In genomic region chr14:100304825-100305445, GRCh38 we compare ENCODE assay signal across 9 cellular contexts. TPM values are rescaled to one million over a fixed set of nuclear protein-coding genes. Genes with fewer than 3 reads are reported as not detected.
A peak's percentile ranks its signal among the peaks of the same experiment; 100 is the strongest.
DNase-seq lines count a peak whose midpoint lies in the region; ATAC-seq and FAIRE-seq lines count a peak whose summit lies in the region.
"Had no signal": no experiment of that assay in that cellular context is flagged by ENCODE, and none has a peak within 500 bp of the region (broad histone marks: within the 10 kb centered on the region; RNA-seq: fewer than 3 reads in every experiment).

No MANE protein-coding gene starts in this region.

- peak overlapping the region; percentile 82 to 97 (median 86) for H3K4me3 Mint-ChIP-seq in CD4-positive, CD25-positive, alpha-beta regulatory T cell
- H3K4me3 Mint-ChIP-seq in T-cell = peak overlapping the region; percentile 82 to 85 (median 83)

- no peaks in the 10 kb centered on the region for H3K9me3 Mint-ChIP-seq in CD4-positive, CD25-positive, alpha-beta regulatory T cell
- H3K9me3 Mint-ChIP-seq in T-cell = no peaks in the 10 kb centered on the region

- peaks cover 23% of the 10 kb centered on the region for H3K4me1 ChIP-seq in CD4-positive, CD25-positive, alpha-beta regulatory T cell (ENCODE audit: control insufficient read depth, insufficient read depth, low read length, poor library complexity, severe bottlenecking)
- H3K4me1 ChIP-seq in mucosa of stomach (ENCODE audit: control insufficient read depth, insufficient read depth, low read length) = peaks cover 39% of the 10 kb centered on the region

- peaks cover 0 to 15% (median 7%) of the 10 kb centered on the region in 4 donors for H3K4me1 Mint-ChIP-seq in CD4-positive, CD25-positive, alpha-beta regulatory T cell
- peaks cover 16 to 27% (median 19%) of the 10 kb centered on the region in 3 donors for H3K4me1 Mint-ChIP-seq in T-cell

- FAIRE-seq in HTR-8/SVneo (lab: Jason Lieb, UNC) = peak; percentile 57

- CTCF ChIA-PET in T-cell (lab: Charles Lee) = interaction anchor here in 1 of 2 donors (0.5 kb wide), 1 partner anchor 241 kb away, joined by 4 read pairs; no protein-coding TSS in a partner anchor

- DNase-seq in CD4-positive, CD25-positive, alpha-beta regulatory T cell = peak in 1 of 3 donors; percentile 34
- DNase-seq in HTR-8/SVneo (ENCODE audit: insufficient read length, low spot score) = peak; percentile 40
- DNase-seq in T-cell = peak in 4 of 34 experiments; percentile 12 to 38 (median 20)
- no peak for DNase-seq in epithelial cell of prostate (ENCODE audit: low read depth, low spot score)
- DNase-seq in GOT3 (lab: John Stamatoyannopoulos, UW) = no peak

- peak overlapping the region; percentile 33 for H3K27ac ChIP-seq in CD4-positive, CD25-positive, alpha-beta regulatory T cell (ENCODE audit: insufficient read depth, low read length, poor library complexity, severe bottlenecking)
- peak overlapping the region; percentile 5 for H3K27ac ChIP-seq in epithelial cell of prostate
- H3K27ac ChIP-seq: PC-9 had no signal

- ATAC-seq in CD4-positive, CD25-positive, alpha-beta regulatory T cell (ENCODE audit: low read depth in 2 of 2) = no peak
- ATAC-seq in T-cell (replicated peaks in 1 of 4) (no peak), HG02588 (IDR thresholded peaks at IDR 0.05; ENCODE audit: unreplicated experiment) (no peak), GM19455 (IDR thresholded peaks at IDR 0.05; ENCODE audit: unreplicated experiment) (no peak)

- H3K36me3 Mint-ChIP-seq in CD4-positive, CD25-positive, alpha-beta regulatory T cell = no peaks in the 10 kb centered on the region
- H3K36me3 Mint-ChIP-seq in T-cell = no peaks in the 10 kb centered on the region

- no peak overlapping the region for H3K27ac Mint-ChIP-seq in CD4-positive, CD25-positive, alpha-beta regulatory T cell
- peak overlapping the region in 1 of 2 donors; percentile 90 for H3K27ac Mint-ChIP-seq in T-cell

- no peaks in the 10 kb centered on the region for H3K9me3 ChIP-seq in CD4-positive, CD25-positive, alpha-beta regulatory T cell (ENCODE audit: control insufficient read depth in 2 of 2, low read length in 2 of 2)
- no peaks in the 10 kb centered on the region for H3K9me3 ChIP-seq in mucosa of stomach (ENCODE audit: control insufficient read depth, low read length)

- H3K9ac ChIP-seq in mucosa of stomach (ENCODE audit: low read length) = peak overlapping the region; percentile 56

- no peaks in the 10 kb centered on the region for H3K27me3 ChIP-seq in CD4-positive, CD25-positive, alpha-beta regulatory T cell (ENCODE audit: control insufficient read depth, insufficient read depth, low read length)
- H3K27me3 ChIP-seq in mucosa of stomach (ENCODE audit: control insufficient read depth, insufficient read depth, low read length) = no peaks in the 10 kb centered on the region

- H3K36me3 ChIP-seq in CD4-positive, CD25-positive, alpha-beta regulatory T cell (ENCODE audit: control insufficient read depth, insufficient read depth, low read length) = no peaks in the 10 kb centered on the region
- no peaks in the 10 kb centered on the region for H3K36me3 ChIP-seq in mucosa of stomach (ENCODE audit: control insufficient read depth, insufficient read depth, low read length)

- POLR2A ChIA-PET in T-cell (lab: Charles Lee) = no interaction called here

- H3K4me3 ChIP-seq in CD4-positive, CD25-positive, alpha-beta regulatory T cell (ENCODE audit: low read depth, low read length) = peak overlapping the region; percentile 31
- H3K4me3 ChIP-seq in mucosa of stomach (ENCODE audit: low read length) = no peak overlapping the region
- H3K4me3 ChIP-seq: PC-9 had no signal

- peaks cover 33% of the 10 kb centered on the region for H3K27me3 Mint-ChIP-seq in CD4-positive, CD25-positive, alpha-beta regulatory T cell
- peaks cover 0 to 7% of the 10 kb centered on the region in 2 donors for H3K27me3 Mint-ChIP-seq in T-cell

RNA-seq across cellular contexts. Expression of gene SLC25A29, which starts 1.3 kb away (rescaled TPM):
- total RNA-seq in CD4-positive, CD25-positive, alpha-beta regulatory T cell = 5.3 TPM
- polyA plus RNA-seq in CD4-positive, CD25-positive, alpha-beta regulatory T cell = 1 to 10 TPM in 3 of 4 donors, under 1 TPM in 1; 0.69 to 7.9 (median 1.8) TPM
- total RNA-seq in T-cell = 10 to 100 TPM in 4 of 5 donors, 1 to 10 TPM in 1; 4.7 to 74.1 (median 33.4) TPM

RNA-seq across cellular contexts. Expression of gene SLC25A47, which starts 18.2 kb away (rescaled TPM):
- not detected for total RNA-seq in CD4-positive, CD25-positive, alpha-beta regulatory T cell
- not detected for polyA plus RNA-seq in CD4-positive, CD25-positive, alpha-beta regulatory T cell
- total RNA-seq in T-cell = under 1 TPM in 1 of 5 donors, not detected in 4; 0.16 TPM
- total RNA-seq: PC-9 had no signal
